In the genomic region with DNA sequence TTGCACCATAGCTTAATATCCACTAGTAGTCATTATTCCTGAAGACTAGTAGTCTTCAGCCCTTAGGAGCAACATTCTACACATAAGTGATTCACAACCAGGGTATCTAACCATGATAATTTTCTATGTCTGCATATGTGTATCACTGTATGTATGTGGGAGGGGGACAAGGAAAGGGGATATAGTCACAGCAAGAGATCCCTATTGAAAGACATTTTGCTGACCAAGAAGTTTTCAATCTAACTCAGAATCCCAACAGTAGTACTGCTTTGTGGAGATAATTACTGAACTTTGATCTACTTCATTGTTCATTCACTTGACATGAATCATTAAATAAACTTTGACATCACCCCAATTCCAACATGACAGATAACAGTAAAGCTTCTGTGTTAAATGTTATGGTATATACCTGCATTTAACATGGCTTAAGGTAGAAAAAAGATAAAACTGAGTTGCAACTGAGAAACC, we compare ENCODE assay signal across 2 cellular contexts.
TF ChIP-seq lines count a peak whose summit lies in the region.

No MANE protein-coding gene starts in this region.

TF ChIP-seq in K562, 482 proteins besides CTCF, POLR2A, EP300 and RAD21:
- TF ChIP-seq TAL1 (IDR thresholded peaks at IDR 0.05) (no peak), SRF (CRISPR knock-in tag; IDR thresholded peaks at IDR 0.05) (no peak), C11orf30 (IDR thresholded peaks at IDR 0.05; ENCODE audit: low read depth) (peak; percentile 63), MAFG (tag; conservative IDR thresholded peaks at IDR 0.05) (peak; percentile 42; the same call in 1 of the 2 replicates), ZNF316 (IDR thresholded peaks at IDR 0.05) (peak; percentile 82), FOXJ3 (CRISPR knock-in tag; IDR thresholded peaks at IDR 0.05) (no peak), RBM25 (IDR thresholded peaks at IDR 0.05; ENCODE audit: low read depth, low read length, severe bottlenecking) (no peak), MAFF (IDR thresholded peaks at IDR 0.05; ENCODE audit: low read length) (peak; percentile 50)
- TF ChIP-seq, protein P1, sequence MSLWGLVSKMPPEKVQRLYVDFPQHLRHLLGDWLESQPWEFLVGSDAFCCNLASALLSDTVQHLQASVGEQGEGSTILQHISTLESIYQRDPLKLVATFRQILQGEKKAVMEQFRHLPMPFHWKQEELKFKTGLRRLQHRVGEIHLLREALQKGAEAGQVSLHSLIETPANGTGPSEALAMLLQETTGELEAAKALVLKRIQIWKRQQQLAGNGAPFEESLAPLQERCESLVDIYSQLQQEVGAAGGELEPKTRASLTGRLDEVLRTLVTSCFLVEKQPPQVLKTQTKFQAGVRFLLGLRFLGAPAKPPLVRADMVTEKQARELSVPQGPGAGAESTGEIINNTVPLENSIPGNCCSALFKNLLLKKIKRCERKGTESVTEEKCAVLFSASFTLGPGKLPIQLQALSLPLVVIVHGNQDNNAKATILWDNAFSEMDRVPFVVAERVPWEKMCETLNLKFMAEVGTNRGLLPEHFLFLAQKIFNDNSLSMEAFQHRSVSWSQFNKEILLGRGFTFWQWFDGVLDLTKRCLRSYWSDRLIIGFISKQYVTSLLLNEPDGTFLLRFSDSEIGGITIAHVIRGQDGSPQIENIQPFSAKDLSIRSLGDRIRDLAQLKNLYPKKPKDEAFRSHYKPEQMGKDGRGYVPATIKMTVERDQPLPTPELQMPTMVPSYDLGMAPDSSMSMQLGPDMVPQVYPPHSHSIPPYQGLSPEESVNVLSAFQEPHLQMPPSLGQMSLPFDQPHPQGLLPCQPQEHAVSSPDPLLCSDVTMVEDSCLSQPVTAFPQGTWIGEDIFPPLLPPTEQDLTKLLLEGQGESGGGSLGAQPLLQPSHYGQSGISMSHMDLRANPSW (CRISPR knock-in tag; IDR thresholded peaks at IDR 0.05): no peak
- TF ChIP-seq, protein P2, sequence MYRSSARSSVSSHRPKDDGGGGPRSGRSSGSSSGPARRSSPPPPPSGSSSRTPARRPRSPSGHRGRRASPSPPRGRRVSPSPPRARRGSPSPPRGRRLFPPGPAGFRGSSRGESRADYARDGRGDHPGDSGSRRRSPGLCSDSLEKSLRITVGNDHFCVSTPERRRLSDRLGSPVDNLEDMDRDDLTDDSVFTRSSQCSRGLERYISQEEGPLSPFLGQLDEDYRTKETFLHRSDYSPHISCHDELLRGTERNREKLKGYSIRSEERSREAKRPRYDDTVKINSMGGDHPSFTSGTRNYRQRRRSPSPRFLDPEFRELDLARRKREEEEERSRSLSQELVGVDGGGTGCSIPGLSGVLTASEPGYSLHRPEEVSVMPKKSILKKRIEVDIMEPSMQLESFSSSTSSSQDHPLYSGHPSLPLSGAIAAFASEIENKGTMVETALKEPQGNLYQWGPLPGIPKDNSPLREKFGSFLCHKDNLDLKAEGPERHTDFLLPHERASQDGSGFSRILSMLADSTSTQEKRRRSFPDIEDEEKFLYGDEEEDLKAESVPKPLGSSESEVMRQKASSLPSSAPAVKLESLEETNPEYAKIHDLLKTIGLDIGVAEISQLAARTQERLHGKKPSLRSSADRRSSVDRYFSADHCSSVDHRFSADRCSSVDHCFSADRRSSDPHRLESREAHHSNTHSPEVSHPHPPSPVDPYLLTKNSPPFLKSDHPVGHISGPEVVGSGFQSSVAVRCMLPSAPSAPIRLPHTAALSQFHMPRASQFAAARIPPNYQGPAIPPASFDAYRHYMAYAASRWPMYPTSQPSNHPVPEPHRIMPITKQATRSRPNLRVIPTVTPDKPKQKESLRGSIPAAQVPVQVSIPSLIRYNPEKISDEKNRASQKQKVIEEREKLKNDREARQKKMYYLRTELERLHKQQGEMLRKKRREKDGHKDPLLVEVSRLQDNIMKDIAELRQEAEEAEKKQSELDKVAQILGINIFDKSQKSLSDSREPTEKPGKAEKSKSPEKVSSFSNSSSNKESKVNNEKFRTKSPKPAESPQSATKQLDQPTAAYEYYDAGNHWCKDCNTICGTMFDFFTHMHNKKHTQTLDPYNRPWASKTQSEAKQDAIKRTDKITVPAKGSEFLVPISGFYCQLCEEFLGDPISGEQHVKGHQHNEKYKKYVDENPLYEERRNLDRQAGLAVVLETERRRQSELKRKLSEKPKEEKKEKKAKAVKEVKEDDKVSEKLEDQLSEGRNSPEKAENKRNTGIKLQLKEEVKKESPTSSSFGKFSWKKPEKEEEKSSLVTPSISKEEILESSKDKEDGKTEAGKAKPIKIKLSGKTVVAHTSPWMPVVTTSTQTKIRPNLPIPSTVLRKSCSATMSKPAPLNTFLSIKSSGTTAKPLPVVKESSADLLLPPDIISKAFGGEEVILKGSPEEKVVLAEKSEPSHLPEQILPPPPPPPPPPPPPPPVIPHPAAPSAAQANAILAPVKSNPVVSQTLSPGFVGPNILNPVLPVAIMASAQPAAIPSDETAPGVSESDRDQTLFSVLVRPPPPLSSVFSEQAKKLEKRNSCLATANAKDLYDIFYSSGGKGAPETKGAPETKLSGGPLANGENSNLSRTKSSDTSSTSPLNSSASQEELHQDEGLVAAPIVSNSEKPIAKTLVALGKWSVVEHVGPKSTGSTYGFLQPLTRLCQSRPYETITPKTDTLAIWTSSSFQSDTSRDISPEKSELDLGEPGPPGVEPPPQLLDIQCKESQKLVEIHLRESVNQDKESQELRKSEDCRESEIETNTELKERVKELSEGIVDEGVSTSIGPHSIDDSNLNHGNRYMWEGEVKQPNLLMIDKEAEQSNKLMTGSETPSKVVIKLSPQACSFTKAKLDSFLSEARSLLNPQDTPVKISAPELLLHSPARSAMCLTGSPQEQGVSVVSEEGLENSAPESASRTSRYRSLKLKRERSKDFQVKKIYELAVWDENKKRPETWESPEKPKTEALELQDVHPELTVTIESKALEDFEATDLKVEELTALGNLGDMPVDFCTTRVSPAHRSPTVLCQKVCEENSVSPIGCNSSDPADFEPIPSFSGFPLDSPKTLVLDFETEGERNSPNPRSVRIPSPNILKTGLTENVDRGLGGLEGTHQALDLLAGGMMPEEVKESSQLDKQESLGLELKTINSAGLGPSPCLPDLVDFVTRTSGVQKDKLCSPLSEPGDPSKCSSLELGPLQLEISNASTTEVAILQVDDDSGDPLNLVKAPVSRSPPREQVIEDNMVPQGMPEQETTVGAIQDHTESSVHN (IDR thresholded peaks at IDR 0.05; ENCODE audit: borderline replicate concordance in 1 of 2, low read depth in 1 of 2): no peak
- TF ChIP-seq, protein P3, sequence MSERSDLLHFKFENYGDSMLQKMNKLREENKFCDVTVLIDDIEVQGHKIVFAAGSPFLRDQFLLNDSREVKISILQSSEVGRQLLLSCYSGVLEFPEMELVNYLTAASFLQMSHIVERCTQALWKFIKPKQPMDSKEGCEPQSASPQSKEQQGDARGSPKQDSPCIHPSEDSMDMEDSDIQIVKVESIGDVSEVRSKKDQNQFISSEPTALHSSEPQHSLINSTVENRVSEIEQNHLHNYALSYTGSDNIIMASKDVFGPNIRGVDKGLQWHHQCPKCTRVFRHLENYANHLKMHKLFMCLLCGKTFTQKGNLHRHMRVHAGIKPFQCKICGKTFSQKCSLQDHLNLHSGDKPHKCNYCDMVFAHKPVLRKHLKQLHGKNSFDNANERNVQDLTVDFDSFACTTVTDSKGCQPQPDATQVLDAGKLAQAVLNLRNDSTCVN (CRISPR knock-in tag; IDR thresholded peaks at IDR 0.05): no peak

TF ChIP-seq in HepG2, 621 proteins besides CTCF, POLR2A, EP300 and RAD21 (continues in another document):
- TF ChIP-seq ZNF792 (CRISPR knock-in tag; IDR thresholded peaks at IDR 0.05): 0 out of 2 replicates have a peak, but pooled peaks have one; percentile 60
- TF ChIP-seq NFRKB (IDR thresholded peaks at IDR 0.05): no peak
- no peak for TF ChIP-seq TCF12 (IDR thresholded peaks at IDR 0.05)
- TF ChIP-seq TCF12 (CRISPR knock-in tag; IDR thresholded peaks at IDR 0.05): no peak
- TF ChIP-seq HDAC2 (CRISPR knock-in tag; IDR thresholded peaks at IDR 0.05): peak; percentile 35; the same call in 1 of the 2 replicates
- TF ChIP-seq NCOA2 (CRISPR knock-in tag; IDR thresholded peaks at IDR 0.05): peak; percentile 49
- TF ChIP-seq ZNF20 (CRISPR knock-in tag; IDR thresholded peaks at IDR 0.05): no peak
- TF ChIP-seq MAFF (IDR thresholded peaks at IDR 0.05; ENCODE audit: low read depth, low read length): peak; percentile 99
- peak; percentile 75; the same call in 1 of the 2 replicates for TF ChIP-seq NCOR1 (IDR thresholded peaks at IDR 0.05; ENCODE audit: borderline replicate concordance, low read length)
- TF ChIP-seq, protein P4, sequence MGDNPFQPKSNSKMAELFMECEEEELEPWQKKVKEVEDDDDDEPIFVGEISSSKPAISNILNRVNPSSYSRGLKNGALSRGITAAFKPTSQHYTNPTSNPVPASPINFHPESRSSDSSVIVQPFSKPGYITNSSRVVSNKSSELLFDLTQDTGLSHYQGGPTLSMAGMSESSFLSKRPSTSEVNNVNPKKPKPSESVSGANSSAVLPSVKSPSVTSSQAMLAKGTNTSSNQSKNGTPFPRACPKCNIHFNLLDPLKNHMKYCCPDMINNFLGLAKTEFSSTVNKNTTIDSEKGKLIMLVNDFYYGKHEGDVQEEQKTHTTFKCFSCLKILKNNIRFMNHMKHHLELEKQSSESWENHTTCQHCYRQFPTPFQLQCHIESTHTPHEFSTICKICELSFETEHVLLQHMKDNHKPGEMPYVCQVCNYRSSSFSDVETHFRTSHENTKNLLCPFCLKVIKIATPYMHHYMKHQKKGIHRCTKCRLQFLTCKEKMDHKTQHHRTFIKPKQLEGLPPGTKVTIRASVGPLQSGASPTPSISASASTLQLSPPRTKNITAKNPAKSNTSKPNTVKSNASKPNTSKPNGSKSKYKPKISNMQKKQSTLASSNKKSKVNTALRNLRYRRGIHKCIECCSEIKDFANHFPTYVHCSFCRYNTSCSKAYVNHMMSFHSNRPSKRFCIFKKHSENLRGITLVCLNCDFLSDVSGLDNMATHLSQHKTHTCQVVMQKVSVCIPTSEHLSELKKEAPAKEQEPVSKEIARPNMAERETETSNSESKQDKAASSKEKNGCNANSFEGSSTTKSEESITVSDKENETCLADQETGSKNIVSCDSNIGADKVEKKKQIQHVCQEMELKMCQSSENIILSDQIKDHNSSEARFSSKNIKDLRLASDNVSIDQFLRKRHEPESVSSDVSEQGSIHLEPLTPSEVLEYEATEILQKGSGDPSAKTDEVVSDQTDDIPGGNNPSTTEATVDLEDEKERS (CRISPR knock-in tag; IDR thresholded peaks at IDR 0.05): no peak
- TF ChIP-seq HNF4A (CRISPR knock-in tag; IDR thresholded peaks at IDR 0.05): peak; percentile 71
- no peak for TF ChIP-seq ELF1 (CRISPR knock-in tag; IDR thresholded peaks at IDR 0.05)
- 0 out of 2 replicates have a peak, but pooled peaks have one; percentile 45 for TF ChIP-seq MIER3 (CRISPR knock-in tag; IDR thresholded peaks at IDR 0.05; ENCODE audit: borderline replicate concordance)
- TF ChIP-seq CREB1 (IDR thresholded peaks at IDR 0.05): no peak; the same call in 1 of the 2 replicates
- TF ChIP-seq CREB1 (CRISPR knock-in tag; IDR thresholded peaks at IDR 0.05): peak; percentile 64
- TF ChIP-seq, protein P5, sequence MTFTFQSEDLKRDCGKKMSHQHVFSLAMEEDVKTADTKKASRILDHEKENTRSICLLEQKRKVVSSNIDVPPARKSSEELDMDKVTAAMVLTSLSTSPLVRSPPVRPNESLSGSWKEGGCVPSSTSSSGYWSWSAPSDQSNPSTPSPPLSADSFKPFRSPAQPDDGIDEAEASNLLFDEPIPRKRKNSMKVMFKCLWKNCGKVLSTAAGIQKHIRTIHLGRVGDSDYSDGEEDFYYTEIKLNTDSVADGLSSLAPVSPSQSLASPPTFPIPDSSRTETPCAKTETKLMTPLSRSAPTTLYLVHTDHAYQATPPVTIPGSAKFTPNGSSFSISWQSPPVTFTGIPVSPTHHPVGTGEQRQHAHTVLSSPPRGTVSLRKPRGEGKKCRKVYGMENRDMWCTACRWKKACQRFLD (CRISPR knock-in tag; IDR thresholded peaks at IDR 0.05; ENCODE audit: borderline replicate concordance): no peak
- TF ChIP-seq SMARCC2 (IDR thresholded peaks at IDR 0.05): peak; percentile 71; the same call in 1 of the 2 replicates
- peak; percentile 87 for TF ChIP-seq FOSL1 (CRISPR knock-in tag; IDR thresholded peaks at IDR 0.05; ENCODE audit: borderline replicate concordance)
- peak; percentile 55; the same call in 1 of the 2 replicates for TF ChIP-seq ATF7 (IDR thresholded peaks at IDR 0.05)
- no peak for TF ChIP-seq ATF7 (CRISPR knock-in tag; IDR thresholded peaks at IDR 0.05)
- TF ChIP-seq, protein P6, sequence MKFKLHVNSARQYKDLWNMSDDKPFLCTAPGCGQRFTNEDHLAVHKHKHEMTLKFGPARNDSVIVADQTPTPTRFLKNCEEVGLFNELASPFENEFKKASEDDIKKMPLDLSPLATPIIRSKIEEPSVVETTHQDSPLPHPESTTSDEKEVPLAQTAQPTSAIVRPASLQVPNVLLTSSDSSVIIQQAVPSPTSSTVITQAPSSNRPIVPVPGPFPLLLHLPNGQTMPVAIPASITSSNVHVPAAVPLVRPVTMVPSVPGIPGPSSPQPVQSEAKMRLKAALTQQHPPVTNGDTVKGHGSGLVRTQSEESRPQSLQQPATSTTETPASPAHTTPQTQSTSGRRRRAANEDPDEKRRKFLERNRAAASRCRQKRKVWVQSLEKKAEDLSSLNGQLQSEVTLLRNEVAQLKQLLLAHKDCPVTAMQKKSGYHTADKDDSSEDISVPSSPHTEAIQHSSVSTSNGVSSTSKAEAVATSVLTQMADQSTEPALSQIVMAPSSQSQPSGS (CRISPR knock-in tag; IDR thresholded peaks at IDR 0.05): peak; percentile 39; the same call in 1 of the 2 replicates
- TF ChIP-seq, protein P7, sequence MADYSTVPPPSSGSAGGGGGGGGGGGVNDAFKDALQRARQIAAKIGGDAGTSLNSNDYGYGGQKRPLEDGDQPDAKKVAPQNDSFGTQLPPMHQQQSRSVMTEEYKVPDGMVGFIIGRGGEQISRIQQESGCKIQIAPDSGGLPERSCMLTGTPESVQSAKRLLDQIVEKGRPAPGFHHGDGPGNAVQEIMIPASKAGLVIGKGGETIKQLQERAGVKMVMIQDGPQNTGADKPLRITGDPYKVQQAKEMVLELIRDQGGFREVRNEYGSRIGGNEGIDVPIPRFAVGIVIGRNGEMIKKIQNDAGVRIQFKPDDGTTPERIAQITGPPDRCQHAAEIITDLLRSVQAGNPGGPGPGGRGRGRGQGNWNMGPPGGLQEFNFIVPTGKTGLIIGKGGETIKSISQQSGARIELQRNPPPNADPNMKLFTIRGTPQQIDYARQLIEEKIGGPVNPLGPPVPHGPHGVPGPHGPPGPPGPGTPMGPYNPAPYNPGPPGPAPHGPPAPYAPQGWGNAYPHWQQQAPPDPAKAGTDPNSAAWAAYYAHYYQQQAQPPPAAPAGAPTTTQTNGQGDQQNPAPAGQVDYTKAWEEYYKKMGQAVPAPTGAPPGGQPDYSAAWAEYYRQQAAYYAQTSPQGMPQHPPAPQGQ (CRISPR knock-in tag; IDR thresholded peaks at IDR 0.05; ENCODE audit: borderline replicate concordance): no peak
- no peak; the same call in 1 of the 2 replicates for TF ChIP-seq SOX13 (IDR thresholded peaks at IDR 0.05)
- peak in 1 of 2 experiments; percentile 91; a peak in 2 of 4 replicates for TF ChIP-seq SOX13 (CRISPR knock-in tag; conservative IDR thresholded peaks at IDR 0.05 in 1 of 2, IDR thresholded peaks at IDR 0.05 in 1 of 2)
- peak; percentile 44; the same call in 1 of the 2 replicates for TF ChIP-seq NFIC (IDR thresholded peaks at IDR 0.05; ENCODE audit: low read length)
- peak; percentile 78; the same call in 1 of the 2 replicates for TF ChIP-seq HMG20A (CRISPR knock-in tag; IDR thresholded peaks at IDR 0.05; ENCODE audit: borderline replicate concordance)
- TF ChIP-seq, protein P8, sequence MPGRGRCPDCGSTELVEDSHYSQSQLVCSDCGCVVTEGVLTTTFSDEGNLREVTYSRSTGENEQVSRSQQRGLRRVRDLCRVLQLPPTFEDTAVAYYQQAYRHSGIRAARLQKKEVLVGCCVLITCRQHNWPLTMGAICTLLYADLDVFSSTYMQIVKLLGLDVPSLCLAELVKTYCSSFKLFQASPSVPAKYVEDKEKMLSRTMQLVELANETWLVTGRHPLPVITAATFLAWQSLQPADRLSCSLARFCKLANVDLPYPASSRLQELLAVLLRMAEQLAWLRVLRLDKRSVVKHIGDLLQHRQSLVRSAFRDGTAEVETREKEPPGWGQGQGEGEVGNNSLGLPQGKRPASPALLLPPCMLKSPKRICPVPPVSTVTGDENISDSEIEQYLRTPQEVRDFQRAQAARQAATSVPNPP (CRISPR knock-in tag; IDR thresholded peaks at IDR 0.05): no peak
- 0 out of 2 replicates have a peak, but pooled peaks have one; percentile 14 for TF ChIP-seq DPF2 (CRISPR knock-in tag; IDR thresholded peaks at IDR 0.05; ENCODE audit: borderline replicate concordance, low read depth)
- TF ChIP-seq NCOA1 (CRISPR knock-in tag; IDR thresholded peaks at IDR 0.05): no peak
